Comparison of ENCODE assay signal across 17 cellular contexts in genomic region chr6:126614642-126615504, GRCh38.
A peak's percentile ranks its signal among the peaks of the same experiment; 100 is the strongest.
DNase-seq lines count a peak whose midpoint lies in the region; ATAC-seq and TF ChIP-seq lines count a peak whose summit lies in the region.
"Had no signal": no experiment of that assay in that cellular context is flagged by ENCODE, and none has a peak within 500 bp of the region (broad histone marks: within the 10 kb centered on the region; RNA-seq: fewer than 3 reads in every experiment).

No MANE protein-coding gene starts in this region.

- DNase-seq in DMS53 treated with DMSO at 0.1 percent for 48 hours (lab: John Stamatoyannopoulos, UW; ENCODE audit: unreplicated experiment) (peak; percentile 26), colonic mucosa (peak; percentile 38), hippocampal formation (lab: John Stamatoyannopoulos, UW) (no peak), foreskin fibroblast (no peak), foreskin melanocyte (no peak), NCI-H1105 (lab: John Stamatoyannopoulos, UW) (no peak)
- DNase-seq: activated CD8-positive, alpha-beta T cell treated with anti-CD3 and anti-CD28 coated beads, Interleukin-2, amount 10 ng/mL, durations not matched to agents 7 days and 5 days; EL; heart left ventricle; NCI-H1694 treated with DMSO at 0.1 percent for 48 hours; stomach had no signal

- H3K27ac ChIP-seq in colonic mucosa = no peak overlapping the region
- H3K27ac ChIP-seq: breast epithelium, heart left ventricle, SK-N-MC, stomach had no signal

- H3K9me3 ChIP-seq in colonic mucosa = no peaks in the 10 kb centered on the region
- H3K9me3 ChIP-seq: HAP-1 had no signal

- H3K4me1 ChIP-seq in colonic mucosa = no peaks in the 10 kb centered on the region
- H3K4me1 ChIP-seq: breast epithelium, HAP-1, heart left ventricle, stomach had no signal

- ATAC-seq in GM19023 (IDR thresholded peaks at IDR 0.05; ENCODE audit: unreplicated experiment) = peak; percentile 80
- ATAC-seq in HG03159 (IDR thresholded peaks at IDR 0.05; ENCODE audit: unreplicated experiment) = peak; percentile 78
- ATAC-seq: activated CD8-positive, alpha-beta T cell treated with anti-CD3 and anti-CD28 coated beads, Interleukin-2, amount 10 ng/mL, durations not matched to agents 7 days and 5 days; heart left ventricle had no signal

- H3K36me3 ChIP-seq in colonic mucosa = no peaks in the 10 kb centered on the region
- H3K36me3 ChIP-seq: breast epithelium, HAP-1, heart left ventricle, stomach had no signal

- no peak for TF ChIP-seq CTCF in colonic mucosa (IDR thresholded peaks at IDR 0.05)
- TF ChIP-seq CTCF in foreskin fibroblast (IDR thresholded peaks at IDR 0.05; ENCODE audit: low read depth, low read length) = no peak

- H3K4me3 ChIP-seq in colonic mucosa (no peak overlapping the region), foreskin fibroblast (ENCODE audit: low read depth in 1 of 2, low read length in 2 of 2) (no peak overlapping the region)
- H3K4me3 ChIP-seq: breast epithelium, HAP-1, heart left ventricle, lung, SK-N-MC, stomach had no signal

- no peak overlapping the region for H3K9ac ChIP-seq in colonic mucosa (ENCODE audit: low read depth in 2 of 2, low read length in 2 of 2)

- H3K27me3 ChIP-seq in colonic mucosa = no peaks in the 10 kb centered on the region
- H3K27me3 ChIP-seq: breast epithelium had no signal

- intact Hi-C loops in colonic mucosa (cut with DNase I) = no loop called here

Comparison
In these comparisons a context has a peak if more than half of its experiments do, and no peak if none do; other contexts are left out.
1. DNase-seq: peak in DMS53 treated with DMSO at 0.1 percent for 48 hours (single experiment) and colonic mucosa (single experiment); none in hippocampal formation (0 of 2), foreskin fibroblast (0 of 2), foreskin melanocyte (single experiment) and NCI-H1105 (single experiment).